Comparison of ENCODE assay signal across 9 cellular contexts in genomic region chr1:109391626-109392025, GRCh38. TPM values are rescaled to one million over a fixed set of nuclear protein-coding genes. Genes with fewer than 3 reads are reported as not detected.
DNase-seq lines count a peak whose midpoint lies in the region; ATAC-seq and TF ChIP-seq lines count a peak whose summit lies in the region.
"Had no signal": no experiment of that assay in that cellular context is flagged by ENCODE, and none has a peak within 500 bp of the region (broad histone marks: within the 10 kb centered on the region; RNA-seq: fewer than 3 reads in every experiment).

No MANE protein-coding gene starts in this region.

- H3K27ac ChIP-seq in heart left ventricle (peak overlapping the region; percentile 83 to 95 (median 88)), uterus (peak overlapping the region; percentile 81 to 95)
- no peak overlapping the region for H3K27ac ChIP-seq in CD8-positive, alpha-beta T cell (ENCODE audit: low read depth, low read length)
- H3K27ac ChIP-seq: C4-2B had no signal

- peak overlapping the region in 10 of 12 donors; percentile 4 to 46 (median 38) for H3K4me3 ChIP-seq in heart left ventricle
- H3K4me3 ChIP-seq in uterus, result no peak overlapping the region
- H3K4me3 ChIP-seq in CD8-positive, alpha-beta T cell (ENCODE audit: low read depth, low read length), result no peak overlapping the region

- H3K4me3 Mint-ChIP-seq in CD8-positive, alpha-beta T cell, result no peak overlapping the region
- no peak overlapping the region for H3K4me3 Mint-ChIP-seq in WTC11

- no peaks in the 10 kb centered on the region for H3K9me3 Mint-ChIP-seq in CD8-positive, alpha-beta T cell
- H3K9me3 Mint-ChIP-seq in WTC11, result no peaks in the 10 kb centered on the region

- no peaks in the 10 kb centered on the region for H3K27me3 ChIP-seq in heart left ventricle
- no peaks in the 10 kb centered on the region for H3K27me3 ChIP-seq in uterus
- H3K27me3 ChIP-seq in CD8-positive, alpha-beta T cell (ENCODE audit: insufficient read depth, low read length), result peaks cover 10% of the 10 kb centered on the region

- peaks cover 48% of the 10 kb centered on the region for H3K27me3 Mint-ChIP-seq in CD8-positive, alpha-beta T cell (ENCODE audit: low read depth)
- H3K27me3 Mint-ChIP-seq in WTC11 (ENCODE audit: low read depth), result no peaks in the 10 kb centered on the region

- TF ChIP-seq CTCF in heart left ventricle (IDR thresholded peaks at IDR 0.05) (no peak), uterus (IDR thresholded peaks at IDR 0.05) (no peak), WTC11 (IDR thresholded peaks at IDR 0.05) (no peak)
- TF ChIP-seq CTCF in CD8-positive, alpha-beta T cell (IDR thresholded peaks at IDR 0.05), result no peak

- H3K9me3 ChIP-seq in heart left ventricle (no peaks in the 10 kb centered on the region), uterus (no peaks in the 10 kb centered on the region)
- no peaks in the 10 kb centered on the region for H3K9me3 ChIP-seq in CD8-positive, alpha-beta T cell (ENCODE audit: low read length)

- POLR2A ChIA-PET in CD8-positive, alpha-beta T cell (lab: Charles Lee), result no interaction called here
- POLR2A ChIA-PET in WTC11 (lab: Charles Lee), result no interaction called here

- H3K4me1 ChIP-seq in heart left ventricle (peaks cover 18 to 90% (median 70%) of the 10 kb centered on the region in 12 donors), uterus (peaks cover 0 to 18% of the 10 kb centered on the region in 2 donors)
- H3K4me1 ChIP-seq in CD8-positive, alpha-beta T cell (ENCODE audit: insufficient read depth, low read length), result peaks cover 5% of the 10 kb centered on the region

- H3K27ac Mint-ChIP-seq in CD8-positive, alpha-beta T cell, result no peak overlapping the region
- no peak overlapping the region for H3K27ac Mint-ChIP-seq in WTC11

- no peaks in the 10 kb centered on the region for H3K36me3 Mint-ChIP-seq in CD8-positive, alpha-beta T cell
- no peaks in the 10 kb centered on the region for H3K36me3 Mint-ChIP-seq in WTC11

- CTCF ChIA-PET in CD8-positive, alpha-beta T cell (lab: Charles Lee), result interaction anchor here (1.2 kb wide), 1 partner anchor 114 kb away, joined by 3 read pairs; no protein-coding TSS in a partner anchor
- CTCF ChIA-PET in WTC11 (lab: Charles Lee), result interaction anchor here (1.0 to 1.4 kb wide), 2 partner anchors 99 to 128 kb away, joined by 3 read pairs; no protein-coding TSS in a partner anchor

- H3K4me1 Mint-ChIP-seq in CD8-positive, alpha-beta T cell (ENCODE audit: low read depth), result peaks cover 2% of the 10 kb centered on the region
- peaks cover 43% of the 10 kb centered on the region for H3K4me1 Mint-ChIP-seq in WTC11

- no peak for DNase-seq in heart left ventricle
- DNase-seq in left cardiac atrium, result no peak
- DNase-seq in germinal center (ENCODE audit: low spot score), result peak; percentile 31
- no peak for DNase-seq in uterus
- DNase-seq in CD8-positive, alpha-beta T cell, result no peak
- no peak for DNase-seq in NCI-H446 (lab: John Stamatoyannopoulos, UW)
- DNase-seq in WTC11 (ENCODE audit: low spot score), result no peak

- TF ChIP-seq POLR2A in heart left ventricle (IDR thresholded peaks at IDR 0.05) (no peak), uterus (IDR thresholded peaks at IDR 0.05) (no peak)

- H3K36me3 ChIP-seq in heart left ventricle (no peaks in the 10 kb centered on the region), uterus (no peaks in the 10 kb centered on the region)
- H3K36me3 ChIP-seq in CD8-positive, alpha-beta T cell (ENCODE audit: insufficient read depth, low read length), result no peaks in the 10 kb centered on the region

- ATAC-seq in heart left ventricle, result no peak
- no peak for ATAC-seq in left cardiac atrium
- ATAC-seq in HG03442 (IDR thresholded peaks at IDR 0.05; ENCODE audit: unreplicated experiment), result peak; percentile 85
- ATAC-seq in CD8-positive, alpha-beta T cell, result no peak
- ATAC-seq in WTC11, result no peak

- intact Hi-C loops in heart left ventricle (cut with DNase I), result loop anchor here in 3 of 10 donors (5.0 to 10.0 kb wide), 2 partner anchors 39 to 47 kb away; no protein-coding TSS in a partner anchor
- intact Hi-C loops in left cardiac atrium (cut with DNase I), result no loop called here
- intact Hi-C loops in uterus (cut with DNase I; ENCODE audit: low total_unique reads), result no loop called here
- intact Hi-C loops in CD8-positive, alpha-beta T cell (cut with DNase I, micrococcal nuclease), result no loop called here

TF ChIP-seq in WTC11, 78 proteins besides CTCF, POLR2A, EP300 and RAD21:
- no peak for TF ChIP-seq TP53 (CRISPR knock-in tag; IDR thresholded peaks at IDR 0.05)
- no peak for TF ChIP-seq AFF4 (CRISPR knock-in tag; IDR thresholded peaks at IDR 0.05; ENCODE audit: borderline replicate concordance)
- no peak for TF ChIP-seq FOXK1 (CRISPR knock-in tag; IDR thresholded peaks at IDR 0.05)
- no peak for TF ChIP-seq E2F5 (CRISPR knock-in tag; IDR thresholded peaks at IDR 0.05)
- no peak for TF ChIP-seq MYBL2 (CRISPR knock-in tag; IDR thresholded peaks at IDR 0.05)
- no peak for TF ChIP-seq CDX4 (CRISPR knock-in tag; IDR thresholded peaks at IDR 0.05; ENCODE audit: borderline replicate concordance)
- TF ChIP-seq USF2 (CRISPR knock-in tag; IDR thresholded peaks at IDR 0.05), result no peak
- no peak for TF ChIP-seq RORB (CRISPR knock-in tag; IDR thresholded peaks at IDR 0.05)
- no peak for TF ChIP-seq USF1 (CRISPR knock-in tag; IDR thresholded peaks at IDR 0.05)

RNA-seq across cellular contexts. Expression of gene SORT1, which starts 6.1 kb away (rescaled TPM):
- 100 to 1,000 TPM in 7 of 9 donors, 10 to 100 TPM in 2; 75.5 to 346 (median 165) TPM for total RNA-seq in heart left ventricle
- 100 to 1,000 TPM in 1 of 2 donors, 10 to 100 TPM in 1; 36.9 to 133 TPM for polyA plus RNA-seq in heart left ventricle
- total RNA-seq in left cardiac atrium, result 100 to 1,000 TPM; 139 to 157 TPM
- 10 to 100 TPM; 20.2 to 43.4 (median 27.9) TPM for total RNA-seq in uterus
- total RNA-seq in CD8-positive, alpha-beta T cell, result under 1 TPM; 0.61 to 0.73 TPM
- 50.2 to 60.8 TPM (median 55.9 TPM) in 3 replicates for total RNA-seq in WTC11 (2021)

RNA-seq across cellular contexts. Expression of gene PSMA5, which starts 34.6 kb away (rescaled TPM):
- total RNA-seq in heart left ventricle, result 10 to 100 TPM; 24.3 to 74.9 (median 61.0) TPM
- 10 to 100 TPM; 31.5 to 94.7 TPM for polyA plus RNA-seq in heart left ventricle
- 10 to 100 TPM; 41.5 to 62.8 TPM for total RNA-seq in left cardiac atrium
- total RNA-seq in uterus, result 10 to 100 TPM; 12.6 to 65.8 (median 40.7) TPM
- 10 to 100 TPM; 30.9 to 32.6 TPM for total RNA-seq in CD8-positive, alpha-beta T cell
- total RNA-seq in WTC11 (2021), result 115 to 150 TPM (median 119 TPM) in 3 replicates

Comparison
In these comparisons a context has a peak if more than half of its experiments do, and no peak if none do; other contexts are left out.
1. H3K4me3 ChIP-seq: peak in heart left ventricle (10 of 12); none in uterus (0 of 2) and CD8-positive, alpha-beta T cell (single experiment).
2. RNA of gene SORT1, which starts 6.1 kb away (total RNA-seq): 75.5 to 346 TPM in heart left ventricle, 139 to 157 TPM in left cardiac atrium, 50.2 to 60.8 TPM in WTC11 and 20.2 to 43.4 TPM in uterus; 0.61 to 0.73 TPM in CD8-positive, alpha-beta T cell; every median in the first group is over 10 times any median in the second.